ENCODE assay signal across 8 cellular contexts in the genomic region with DNA sequence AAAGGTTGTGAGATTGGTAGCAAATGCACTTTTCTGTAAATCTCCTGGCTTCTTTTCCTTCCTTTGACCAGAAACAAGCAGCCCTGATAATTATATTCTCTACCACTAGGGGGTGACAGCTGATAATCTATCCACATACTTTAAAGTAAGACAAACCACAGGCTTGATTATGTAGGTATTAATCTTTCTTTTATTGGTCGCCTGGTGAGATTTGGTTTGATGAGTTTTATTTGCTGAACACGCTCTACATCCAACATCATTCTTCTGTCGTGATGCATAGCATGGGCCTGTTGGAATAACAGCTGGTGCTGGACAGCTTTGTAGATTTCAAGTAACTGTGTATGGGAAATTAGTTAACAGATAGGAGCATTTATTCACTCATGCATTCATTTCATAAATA.
DNase-seq lines count a peak whose midpoint lies in the region; ATAC-seq and TF ChIP-seq lines count a peak whose summit lies in the region.

No MANE protein-coding gene starts in this region.

- ATAC-seq in activated CD8-positive, alpha-beta memory T cell treated with anti-CD3 and anti-CD28 coated beads, Interleukin-2, amount 10 ng/mL, durations not matched to agents 7 days and 5 days: peak; percentile 63
- no peak for ATAC-seq in thoracic aorta (ENCODE audit: insufficient number of reproducible peaks, low FRiP score, low read depth)
- no peak for ATAC-seq in GM21786 (IDR thresholded peaks at IDR 0.05; ENCODE audit: unreplicated experiment)

- H3K9me3 Mint-ChIP-seq in activated CD8-positive, alpha-beta memory T cell treated with anti-CD3 and anti-CD28 coated beads, Interleukin-2, amount 10 ng/mL, durations not matched to agents 7 days and 5 days (ENCODE audit: low read depth): no peaks in the 10 kb centered on the region
- H3K9me3 Mint-ChIP-seq in HFFc6: 0 out of 2 replicates have a peak, but pooled peaks cover 9% of the 10 kb centered on the region

- no peaks in the 10 kb centered on the region for H3K9me3 ChIP-seq in thoracic aorta

- H3K4me1 Mint-ChIP-seq in activated CD8-positive, alpha-beta memory T cell treated with anti-CD3 and anti-CD28 coated beads, Interleukin-2, amount 10 ng/mL, durations not matched to agents 7 days and 5 days: peaks cover 15% of the 10 kb centered on the region
- H3K4me1 Mint-ChIP-seq in HFFc6 (ENCODE audit: low read depth): peaks cover 46% of the 10 kb centered on the region

- TF ChIP-seq CTCF in HFFc6 (IDR thresholded peaks at IDR 0.05) (peak; percentile 95), kidney epithelial cell (IDR thresholded peaks at IDR 0.05; ENCODE audit: insufficient read depth, low read length, poor library complexity, severe bottlenecking) (peak; percentile 53), thoracic aorta (IDR thresholded peaks at IDR 0.05) (peak; percentile 86)

- CTCF ChIA-PET in activated CD8-positive, alpha-beta memory T cell treated with anti-CD3 and anti-CD28 coated beads, Interleukin-2, amount 10 ng/mL, durations not matched to agents 7 days and 5 days (lab: Charles Lee): interaction anchor here (0.7 to 2.1 kb wide), 20 partner anchors 9 to 720 kb away, joined by 3 to 13 read pairs (median 4); no protein-coding TSS in a partner anchor

- H3K27me3 ChIP-seq in kidney epithelial cell (ENCODE audit: control insufficient read depth, insufficient read depth, low read length) (no peaks in the 10 kb centered on the region), thoracic aorta (replicated peaks; ENCODE audit: insufficient read depth) (no peaks in the 10 kb centered on the region)

- no peak overlapping the region for H3K4me3 Mint-ChIP-seq in activated CD8-positive, alpha-beta memory T cell treated with anti-CD3 and anti-CD28 coated beads, Interleukin-2, amount 10 ng/mL, durations not matched to agents 7 days and 5 days
- H3K4me3 Mint-ChIP-seq in HFFc6: no peak overlapping the region

- H3K36me3 ChIP-seq in kidney epithelial cell (ENCODE audit: control insufficient read depth, insufficient read depth, low read length) (no peaks in the 10 kb centered on the region), thoracic aorta (no peaks in the 10 kb centered on the region)

- H3K36me3 Mint-ChIP-seq in activated CD8-positive, alpha-beta memory T cell treated with anti-CD3 and anti-CD28 coated beads, Interleukin-2, amount 10 ng/mL, durations not matched to agents 7 days and 5 days: no peaks in the 10 kb centered on the region
- H3K36me3 Mint-ChIP-seq in HFFc6 (ENCODE audit: low read depth): peaks cover 9% of the 10 kb centered on the region

- H3K27me3 Mint-ChIP-seq in activated CD8-positive, alpha-beta memory T cell treated with anti-CD3 and anti-CD28 coated beads, Interleukin-2, amount 10 ng/mL, durations not matched to agents 7 days and 5 days: peaks cover 35% of the 10 kb centered on the region
- H3K27me3 Mint-ChIP-seq in HFFc6 (ENCODE audit: insufficient read depth): no peaks in the 10 kb centered on the region; the same call in 1 of the 2 replicates

- H3K4me3 ChIP-seq in kidney epithelial cell (ENCODE audit: low read depth, low read length) (no peak overlapping the region), thoracic aorta (no peak overlapping the region)

- no peak overlapping the region for H3K27ac Mint-ChIP-seq in activated CD8-positive, alpha-beta memory T cell treated with anti-CD3 and anti-CD28 coated beads, Interleukin-2, amount 10 ng/mL, durations not matched to agents 7 days and 5 days
- no peak overlapping the region for H3K27ac Mint-ChIP-seq in HFFc6

- H3K27ac ChIP-seq in thoracic aorta: no peak overlapping the region

- no peak for DNase-seq in activated CD8-positive, alpha-beta memory T cell treated with anti-CD3 and anti-CD28 coated beads, Interleukin-2, amount 10 ng/mL, durations not matched to agents 7 days and 5 days
- DNase-seq in activated CD8-positive, alpha-beta memory T cell treated with anti-CD3 and anti-CD28 coated beads for 24 hours: no peak
- DNase-seq in HFFc6 (peak; percentile 88), NCI-H69 (lab: John Stamatoyannopoulos, UW) (peak; percentile 60), brain pericyte (ENCODE audit: low read depth, low spot score) (peak; percentile 16), kidney epithelial cell (ENCODE audit: low read depth) (no peak), thoracic aorta (ENCODE audit: low spot score) (no peak)

- H3K4me1 ChIP-seq in thoracic aorta (ENCODE audit: control insufficient read depth in 1 of 2, low read depth in 2 of 2): peaks cover 4 to 32% of the 10 kb centered on the region in 2 donors

Comparison
In these comparisons a context has a peak if more than half of its experiments do, and no peak if none do; other contexts are left out.
1. DNase-seq: peak in HFFc6 (single experiment), NCI-H69 (single experiment) and brain pericyte (single experiment); none in activated CD8-positive, alpha-beta memory T cell treated with anti-CD3 and anti-CD28 coated beads, Interleukin-2, amount 10 ng/mL, durations not matched to agents 7 days and 5 days (single experiment), activated CD8-positive, alpha-beta memory T cell treated with anti-CD3 and anti-CD28 coated beads for 24 hours (single experiment), kidney epithelial cell (single experiment) and thoracic aorta (single experiment).
2. Peak in every context shown above with its lines, with median percentiles within 50 percentile points of each other: CTCF ChIP-seq.